Comparison of ENCODE assay signal across 28 cellular contexts in genomic region chr20:25992146-25992545, GRCh38.
"Had no signal": no experiment of that assay in that cellular context is flagged by ENCODE, and none has a peak within 500 bp of the region (broad histone marks: within the 10 kb centered on the region; RNA-seq: fewer than 3 reads in every experiment).

No MANE protein-coding gene starts in this region.

- H3K36me3 Mint-ChIP-seq: activated naive CD4-positive, alpha-beta T cell treated with anti-CD3 and anti-CD28 coated beads, Interleukin-2, amount 50 U/mL, for 24 hours; activated naive CD8-positive, alpha-beta T cell treated with anti-CD3 and anti-CD28 coated beads, Interleukin-2, amount 10 ng/mL, durations not matched to agents 7 days and 5 days had no signal

- H3K9me3 Mint-ChIP-seq: activated CD4-positive, alpha-beta T cell treated with anti-CD3 and anti-CD28 coated beads, Interleukin-2, amount 10 ng/mL, durations not matched to agents 7 days and 5 days; activated naive CD4-positive, alpha-beta T cell treated with anti-CD3 and anti-CD28 coated beads, Interleukin-2, amount 50 U/mL, for 24 hours; activated naive CD8-positive, alpha-beta T cell treated with anti-CD3 and anti-CD28 coated beads, Interleukin-2, amount 10 ng/mL, durations not matched to agents 7 days and 5 days; activated T-cell treated with anti-CD3 and anti-CD28 coated beads, Interleukin-2, amount 50 U/mL, for 24 hours; activated T-helper 2 cell treated with anti-CD3 and anti-CD28 coated beads, Interferon-gamma antibody, Interleukin-2, Interleukin-4, amounts not matched to agents 10 μg/mL and 5 μg/mL and 100 μg/mL, durations not matched to agents 14 hours and 24 hours and 36 hours had no signal

- H3K4me3 Mint-ChIP-seq: activated CD4-positive, alpha-beta T cell treated with anti-CD3 and anti-CD28 coated beads, Interleukin-2, amount 10 ng/mL, durations not matched to agents 7 days and 5 days; activated CD8-positive, alpha-beta T cell treated with anti-CD3 and anti-CD28 coated beads, Interleukin-2, amount 10 ng/mL, durations not matched to agents 7 days and 5 days; activated naive CD4-positive, alpha-beta T cell treated with anti-CD3 and anti-CD28 coated beads, Interleukin-2, amount 50 U/mL, for 24 hours; activated naive CD8-positive, alpha-beta T cell treated with anti-CD3 and anti-CD28 coated beads, Interleukin-2, amount 10 ng/mL, durations not matched to agents 7 days and 5 days; activated T-cell treated with anti-CD3 and anti-CD28 coated beads, Interleukin-2, amount 50 U/mL, for 24 hours had no signal

- H3K27ac Mint-ChIP-seq: activated CD4-positive, alpha-beta T cell treated with anti-CD3 and anti-CD28 coated beads, Interleukin-2, amount 10 ng/mL, durations not matched to agents 7 days and 5 days; activated CD8-positive, alpha-beta T cell treated with anti-CD3 and anti-CD28 coated beads, Interleukin-2, amount 10 ng/mL, durations not matched to agents 7 days and 5 days; activated naive CD4-positive, alpha-beta T cell treated with anti-CD3 and anti-CD28 coated beads, Interleukin-2, amount 50 U/mL, for 24 hours; activated naive CD8-positive, alpha-beta T cell treated with anti-CD3 and anti-CD28 coated beads, Interleukin-2, amount 10 ng/mL, durations not matched to agents 7 days and 5 days; activated T-cell treated with anti-CD3 and anti-CD28 coated beads, Interleukin-2, amount 50 U/mL, for 24 hours; activated T-helper 2 cell treated with anti-CD3 and anti-CD28 coated beads, Interferon-gamma antibody, Interleukin-2, Interleukin-4, amounts not matched to agents 10 μg/mL and 5 μg/mL and 100 μg/mL, durations not matched to agents 14 hours and 24 hours and 36 hours had no signal

- DNase-seq: activated CD4-positive, alpha-beta T cell treated with anti-CD3 and anti-CD28 coated beads, Interleukin-2, amount 10 ng/mL, durations not matched to agents 7 days and 5 days; activated CD4-positive, alpha-beta T cell treated with anti-CD3 and anti-CD28 coated beads, Interleukin-2, amount 50 U/mL, for 48 hours; activated CD8-positive, alpha-beta T cell treated with anti-CD3 and anti-CD28 coated beads, Interleukin-2, amount 10 ng/mL, durations not matched to agents 7 days and 5 days; activated gamma-delta T cell; activated naive CD4-positive, alpha-beta T cell treated with Interleukin-2 at 50 U/mL for 16 hours; activated naive CD8-positive, alpha-beta T cell treated with anti-CD3 and anti-CD28 coated beads, Interleukin-2, amount 10 ng/mL, durations not matched to agents 7 days and 5 days; activated T-cell treated with anti-CD3 and anti-CD28 coated beads, Interleukin-2, amount 50 U/mL, for 24 hours; amygdala; Kasumi-1; MG63; NCI-H1048; NCI-H1105 treated with DMSO at 0.1 percent for 48 hours; NCI-H1436; NCI-H1694; NCI-H1930; NCI-H2081 treated with DMSO at 0.1 percent for 48 hours; NCI-H510A; NCI-H526; NCI-H748 treated with DMSO at 0.1 percent for 48 hours; NK-92 treated with Interleukin-12 subunit alpha and Interleukin-12 subunit beta, amount 100 ng/mL, for 24 hours; PC-9; Right ventricle myocardium superior; SW 1271; T-helper 1 cell; T-helper 2 cell; T-helper 9 cell had no signal

- ATAC-seq: activated CD8-positive, alpha-beta T cell treated with anti-CD3 and anti-CD28 coated beads, Interleukin-2, amount 10 ng/mL, durations not matched to agents 7 days and 5 days had no signal

- H3K27me3 Mint-ChIP-seq: activated naive CD4-positive, alpha-beta T cell treated with anti-CD3 and anti-CD28 coated beads, Interleukin-2, amount 50 U/mL, for 24 hours had no signal
